ENCODE assay signal across 16 cellular contexts in genomic region chr5:14266686-14267085, GRCh38.
DNase-seq lines count a peak whose midpoint lies in the region; ATAC-seq and TF ChIP-seq lines count a peak whose summit lies in the region.
"Had no signal": no experiment of that assay in that cellular context is flagged by ENCODE, and none has a peak within 500 bp of the region (broad histone marks: within the 10 kb centered on the region; RNA-seq: fewer than 3 reads in every experiment).

No MANE protein-coding gene starts in this region.

- H3K36me3 ChIP-seq in GM23248 (ENCODE audit: low read depth) (0 out of 2 replicates have a peak, but pooled peaks cover 6% of the 10 kb centered on the region), osteoblast (ENCODE audit: insufficient read depth, low read length) (peaks cover 10% of the 10 kb centered on the region)

- peak overlapping the region; percentile 72 for H3K9ac ChIP-seq in GM23248
- H3K9ac ChIP-seq: parathyroid adenoma had no signal

- no peaks in the 10 kb centered on the region for H3K9me2 ChIP-seq in GM23248 (ENCODE audit: insufficient read depth)

- DNase-seq in GM23248: peak; percentile 61
- DNase-seq in NCI-H2171 treated with DMSO at 0.1 percent for 48 hours (lab: John Stamatoyannopoulos, UW): peak; percentile 73
- DNase-seq in chondrocyte (ENCODE audit: low spot score): no peak
- DNase-seq in osteoblast (ENCODE audit: insufficient read length, low spot score, missing footprints): no peak
- no peak for DNase-seq in activated CD4-positive, alpha-beta T cell treated with anti-CD3 and anti-CD28 coated beads for 4 hours
- DNase-seq in progenitor cell of endocrine pancreas (ENCODE audit: low spot score, unreplicated experiment): no peak
- DNase-seq: activated CD4-positive, CD25-positive, alpha-beta regulatory T cell treated with anti-CD3 and anti-CD28 coated beads, Interleukin-2, amount 50 U/mL, for 72 hours; activated CD8-positive, alpha-beta memory T cell treated with anti-CD3 and anti-CD28 coated beads, Interleukin-2, amount 50 U/mL, for 4 hours; activated naive CD4-positive, alpha-beta T cell treated with Interleukin-2 at 50 U/mL for 16 hours; effector CD8-positive, alpha-beta T cell; mucosa of descending colon; NCI-H1092 treated with DMSO at 0.1 percent for 48 hours; Peyer's patch had no signal

- H3F3A ChIP-seq in GM23248 (ENCODE audit: insufficient read depth): peaks cover 81% of the 10 kb centered on the region

- peaks cover 88% of the 10 kb centered on the region for H3K4me1 Mint-ChIP-seq in chondrocyte (ENCODE audit: low read depth)
- H3K4me1 Mint-ChIP-seq in progenitor cell of endocrine pancreas (ENCODE audit: low read depth): peaks cover 66% of the 10 kb centered on the region

- 56 to 57% methylated on average over 3 of the region's 3 CpGs for WGBS in GM23248 (ENCODE audit: low coverage in 1 of 2, low lambda C conversion rate in 2 of 2, missing lambda C conversion rate in 2 of 2), 2 experiments

- H3K27me3 Mint-ChIP-seq in chondrocyte (ENCODE audit: low read depth): no peaks in the 10 kb centered on the region
- H3K27me3 Mint-ChIP-seq in progenitor cell of endocrine pancreas: no peaks in the 10 kb centered on the region

- H3K4me3 ChIP-seq in GM23248: no peak overlapping the region
- no peak overlapping the region for H3K4me3 ChIP-seq in osteoblast (ENCODE audit: insufficient read depth, low read length)
- H3K4me3 ChIP-seq: mucosa of descending colon, Peyer's patch had no signal

- H3K36me3 Mint-ChIP-seq in chondrocyte (ENCODE audit: low read depth) (no peaks in the 10 kb centered on the region), progenitor cell of endocrine pancreas (ENCODE audit: insufficient read depth) (no peaks in the 10 kb centered on the region)

- H3K27me3 ChIP-seq in GM23248 (replicated peaks; ENCODE audit: insufficient read depth): no peaks in the 10 kb centered on the region
- no peaks in the 10 kb centered on the region for H3K27me3 ChIP-seq in osteoblast (ENCODE audit: insufficient read depth, low read length)
- H3K27me3 ChIP-seq: Peyer's patch had no signal

- H3K27ac Mint-ChIP-seq in chondrocyte (ENCODE audit: unreplicated experiment): peak overlapping the region; percentile 98
- no peak overlapping the region for H3K27ac Mint-ChIP-seq in progenitor cell of endocrine pancreas
- H3K27ac Mint-ChIP-seq: T-helper 1 cell treated with Interleukin-12 subunit alpha and Interleukin-12 subunit beta and Interleukin-4 antibody, amounts not matched to agents 30 μg/mL and 1 μg/mL, for 36 hours had no signal

- in situ Hi-C loops in GM23248 (cut with MboI): loop anchor here (25.0 kb wide), 1 partner anchor 279 kb away; no protein-coding TSS in a partner anchor

- no peaks in the 10 kb centered on the region for H4K20me1 ChIP-seq in GM23248 (ENCODE audit: insufficient read depth)
- peaks cover 6% of the 10 kb centered on the region for H4K20me1 ChIP-seq in osteoblast (ENCODE audit: insufficient read depth, low read length)

- H3K27ac ChIP-seq in GM23248 (peak overlapping the region; percentile 96), osteoblast (ENCODE audit: low read depth, low read length) (peak overlapping the region; percentile 93)
- H3K27ac ChIP-seq: parathyroid adenoma, Peyer's patch had no signal

- TF ChIP-seq CTCF in chondrocyte (IDR thresholded peaks at IDR 0.05) (no peak), osteoblast (IDR thresholded peaks at IDR 0.05; ENCODE audit: extremely low read depth, low read depth, low read length) (no peak), progenitor cell of endocrine pancreas (IDR thresholded peaks at IDR 0.05; ENCODE audit: unreplicated experiment) (no peak)

- ATAC-seq in GM21529 (IDR thresholded peaks at IDR 0.05; ENCODE audit: unreplicated experiment): no peak
- ATAC-seq: mucosa of descending colon had no signal

- H2AFZ ChIP-seq in GM23248: no peak overlapping the region
- H2AFZ ChIP-seq in osteoblast (ENCODE audit: low read length): no peak overlapping the region
- H2AFZ ChIP-seq: parathyroid adenoma had no signal

- H3K79me2 ChIP-seq in GM23248 (ENCODE audit: insufficient read depth) (peaks cover 99% of the 10 kb centered on the region), osteoblast (ENCODE audit: insufficient read depth, low read length) (peaks cover 88% of the 10 kb centered on the region)

- no peak overlapping the region for H3K4me3 Mint-ChIP-seq in chondrocyte (ENCODE audit: unreplicated experiment)
- no peak overlapping the region for H3K4me3 Mint-ChIP-seq in progenitor cell of endocrine pancreas (ENCODE audit: low read depth)
- H3K4me3 Mint-ChIP-seq: T-helper 1 cell treated with Interleukin-12 subunit alpha and Interleukin-12 subunit beta and Interleukin-4 antibody, amounts not matched to agents 30 μg/mL and 1 μg/mL, for 36 hours had no signal

- peak overlapping the region; percentile 77 for H3K4me2 ChIP-seq in GM23248 (ENCODE audit: unreplicated experiment)
- no peak overlapping the region for H3K4me2 ChIP-seq in osteoblast (ENCODE audit: insufficient read depth, low read length)

- no peaks in the 10 kb centered on the region for H3K9me3 ChIP-seq in GM23248 (ENCODE audit: low read depth)
- H3K9me3 ChIP-seq in osteoblast (ENCODE audit: low read depth, low read length): no peaks in the 10 kb centered on the region
- H3K9me3 ChIP-seq: mucosa of descending colon, Peyer's patch had no signal

- peaks cover 93% of the 10 kb centered on the region for H3K4me1 ChIP-seq in GM23248 (ENCODE audit: insufficient read depth)
- peaks cover 87% of the 10 kb centered on the region for H3K4me1 ChIP-seq in osteoblast (ENCODE audit: insufficient read depth, low read length)

- no peaks in the 10 kb centered on the region for H3K9me3 Mint-ChIP-seq in chondrocyte (ENCODE audit: low read depth)
- no peaks in the 10 kb centered on the region for H3K9me3 Mint-ChIP-seq in progenitor cell of endocrine pancreas (ENCODE audit: low read depth)
- H3K9me3 Mint-ChIP-seq: T-helper 1 cell treated with Interleukin-12 subunit alpha and Interleukin-12 subunit beta and Interleukin-4 antibody, amounts not matched to agents 30 μg/mL and 1 μg/mL, for 36 hours had no signal

Comparison
In these comparisons a context has a peak if more than half of its experiments do, and no peak if none do; other contexts are left out.
1. DNase-seq: peak in GM23248 (single experiment) and NCI-H2171 treated with DMSO at 0.1 percent for 48 hours (single experiment); none in chondrocyte (single experiment), osteoblast (single experiment), activated CD4-positive, alpha-beta T cell treated with anti-CD3 and anti-CD28 coated beads for 4 hours (0 of 2) and progenitor cell of endocrine pancreas (single experiment).